33 cellular contexts compared by ENCODE assay signal in the genomic region with DNA sequence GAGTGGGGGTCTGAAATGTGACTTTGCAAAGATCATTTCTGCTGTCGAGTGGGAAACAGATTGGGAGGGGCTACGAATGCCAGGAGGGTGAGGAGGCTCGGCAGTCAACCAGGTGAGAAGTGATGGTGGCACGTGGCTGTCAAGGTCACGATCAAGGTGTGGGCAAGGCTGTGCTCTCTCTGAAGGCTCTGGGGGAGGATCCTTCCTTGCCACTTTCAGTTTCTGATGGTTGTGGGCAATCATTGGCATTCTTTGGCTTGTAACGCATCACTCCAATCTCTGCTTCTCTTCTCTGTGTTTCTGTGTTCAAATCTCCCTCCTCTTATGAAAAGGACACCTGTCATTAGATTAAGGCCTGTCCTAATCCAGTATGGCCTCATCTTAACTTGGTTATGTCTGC.
"Had no signal": no experiment of that assay in that cellular context is flagged by ENCODE, and none has a peak within 500 bp of the region (broad histone marks: within the 10 kb centered on the region; RNA-seq: fewer than 3 reads in every experiment).

No MANE protein-coding gene starts in this region.

- ATAC-seq: activated T-cell treated with anti-CD3 and anti-CD28 coated beads, Interleukin-2, amount 50 U/mL, for 72 hours; body of pancreas; K562; PC-3; Right ventricle myocardium inferior; SK-N-SH treated with all-trans-retinoic acid at 6 μM for 48 hours; T-cell; T-helper 17 cell had no signal

- H3K27ac ChIP-seq: ascending aorta, body of pancreas, breast epithelium, Peyer's patch, RWPE1, VCaP had no signal

- H3K4me3 ChIP-seq: ascending aorta, body of pancreas, breast epithelium, K562, Peyer's patch had no signal

- DNase-seq: activated CD4-positive, alpha-beta T cell treated with anti-CD3 and anti-CD28 coated beads for 1 hour; activated CD4-positive, alpha-beta T cell treated with anti-CD3 and anti-CD28 coated beads for 48 hours; activated CD4-positive, alpha-beta T cell treated with anti-CD3 and anti-CD28 coated beads, Interleukin-2, amount 50 U/mL, for 4 hours; activated CD4-positive, CD25-positive, alpha-beta regulatory T cell; activated gamma-delta T cell; activated naive CD4-positive, alpha-beta T cell treated with anti-CD3 and anti-CD28 coated beads, Interleukin-2, amount 50 U/mL, for 16 hours; activated naive CD8-positive, alpha-beta T cell treated with anti-CD3 and anti-CD28 coated beads, Interleukin-2, amount 10 ng/mL, durations not matched to agents 7 days and 5 days; activated T-cell treated with anti-CD3 and anti-CD28 coated beads, Interleukin-2, amount 50 U/mL, for 1 hour; activated T-cell treated with anti-CD3 and anti-CD28 coated beads, Interleukin-2, amount 50 U/mL, for 72 hours; amygdala; body of pancreas; NCI-H1105 treated with DMSO at 0.1 percent for 48 hours; NCI-H1436; NCI-H1694; NCI-H1930; NCI-H2081 treated with DMSO at 0.1 percent for 48 hours; NCI-H226; NCI-H524 treated with DMSO at 0.1 percent for 48 hours; NK-92 treated with Interleukin-12 subunit alpha and Interleukin-12 subunit beta, amount 100 ng/mL, for 24 hours; PC-3; Peyer's patch; SIG-M5; T-cell; T-helper 17 cell; T-helper 9 cell had no signal

- H3K36me3 Mint-ChIP-seq: activated naive CD8-positive, alpha-beta T cell treated with anti-CD3 and anti-CD28 coated beads, Interleukin-2, amount 10 ng/mL, durations not matched to agents 7 days and 5 days had no signal

- H3K4me1 ChIP-seq: Peyer's patch had no signal

- H3K27me3 Mint-ChIP-seq: T-cell, T-helper 17 cell had no signal

- H3K27me3 ChIP-seq: ascending aorta, body of pancreas, breast epithelium, Peyer's patch had no signal

- H3K27ac Mint-ChIP-seq: activated naive CD8-positive, alpha-beta T cell treated with anti-CD3 and anti-CD28 coated beads, Interleukin-2, amount 10 ng/mL, durations not matched to agents 7 days and 5 days; activated T-cell treated with anti-CD3 and anti-CD28 coated beads, Interleukin-2, amount 50 U/mL, for 72 hours; activated T-helper 2 cell treated with anti-CD3 and anti-CD28 coated beads, Interferon-gamma antibody, Interleukin-2, Interleukin-4, amounts not matched to agents 10 μg/mL and 5 μg/mL and 100 μg/mL, durations not matched to agents 14 hours and 24 hours and 36 hours; T-cell; T-helper 17 cell had no signal

- H3K9me3 ChIP-seq: body of pancreas had no signal

- H3K4me3 Mint-ChIP-seq: activated naive CD8-positive, alpha-beta T cell treated with anti-CD3 and anti-CD28 coated beads, Interleukin-2, amount 10 ng/mL, durations not matched to agents 7 days and 5 days; activated T-cell treated with anti-CD3 and anti-CD28 coated beads, Interleukin-2, amount 50 U/mL, for 72 hours; T-cell; T-helper 17 cell had no signal

- H3K36me3 ChIP-seq: ascending aorta, breast epithelium, Peyer's patch had no signal
